11 cellular contexts compared by ENCODE assay signal in the genomic region with DNA sequence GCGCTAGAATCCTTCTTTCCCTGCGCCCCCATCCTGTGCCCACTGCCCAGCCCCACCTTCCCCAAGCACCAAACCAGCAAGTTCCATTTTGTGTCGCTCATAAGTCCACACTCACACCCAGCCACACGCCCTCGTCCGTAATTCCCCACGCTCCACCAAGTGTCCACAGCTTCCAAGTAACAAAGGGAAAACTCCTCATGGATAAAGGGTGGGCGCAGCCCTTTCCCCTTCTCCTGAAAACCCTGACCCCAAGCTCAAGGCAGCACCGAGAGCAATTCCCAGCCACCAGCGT. TPM values are rescaled to one million over a fixed set of nuclear protein-coding genes. Genes with fewer than 3 reads are reported as not detected.
A peak's percentile ranks its signal among the peaks of the same experiment; 100 is the strongest.
DNase-seq lines count a peak whose midpoint lies in the region; ATAC-seq and TF ChIP-seq lines count a peak whose summit lies in the region.
"Had no signal": no experiment of that assay in that cellular context is flagged by ENCODE, and none has a peak within 500 bp of the region (broad histone marks: within the 10 kb centered on the region; RNA-seq: fewer than 3 reads in every experiment).

No MANE protein-coding gene starts in this region.

- H3K9me3 ChIP-seq in cardiac muscle cell (ENCODE audit: low read depth) (no peaks in the 10 kb centered on the region), mucosa of stomach (ENCODE audit: control insufficient read depth, low read length) (no peaks in the 10 kb centered on the region), upper lobe of right lung (no peaks in the 10 kb centered on the region)

- intact Hi-C loops in left ventricle myocardium superior (cut with micrococcal nuclease) (no loop called here), upper lobe of right lung (cut with DNase I) (no loop called here), left colon (cut with DNase I, micrococcal nuclease) (no loop called here)

- H3K4me3 ChIP-seq in cardiac muscle cell (peak overlapping the region; percentile 81), mucosa of stomach (ENCODE audit: low read length) (no peak overlapping the region), upper lobe of right lung (peak overlapping the region; percentile 55)

- H3K27me3 ChIP-seq in cardiac muscle cell: no peaks in the 10 kb centered on the region
- H3K27me3 ChIP-seq in mucosa of stomach (ENCODE audit: control insufficient read depth, insufficient read depth, low read length): peaks cover 86% of the 10 kb centered on the region
- H3K27me3 ChIP-seq in upper lobe of right lung: peaks cover 40% of the 10 kb centered on the region

- H3K36me3 Mint-ChIP-seq in central memory CD8-positive, alpha-beta T cell (ENCODE audit: insufficient read depth): peaks cover 2% of the 10 kb centered on the region

- no peak for DNase-seq in cardiac muscle cell (ENCODE audit: low read depth in 1 of 2, low spot score in 1 of 2)
- DNase-seq in left ventricle myocardium superior: no peak
- no peak for DNase-seq in central memory CD8-positive, alpha-beta T cell (ENCODE audit: low spot score in 2 of 2)
- no peak for DNase-seq in upper lobe of right lung
- DNase-seq in left colon: no peak
- DNase-seq: GF-D8, NCI-H226 had no signal

- peaks cover 15% of the 10 kb centered on the region for H3K4me1 ChIP-seq in cardiac muscle cell (ENCODE audit: low read depth)
- peaks cover 8% of the 10 kb centered on the region for H3K4me1 ChIP-seq in mucosa of stomach (ENCODE audit: control insufficient read depth, insufficient read depth, low read length)
- H3K4me1 ChIP-seq in upper lobe of right lung: peaks cover 44% of the 10 kb centered on the region

- H3K27ac ChIP-seq in cardiac muscle cell (no peak overlapping the region), upper lobe of right lung (peak overlapping the region; percentile 51)

- no peaks in the 10 kb centered on the region for H3K9me3 Mint-ChIP-seq in central memory CD8-positive, alpha-beta T cell
- H3K9me3 Mint-ChIP-seq: activated naive CD4-positive, alpha-beta T cell treated with anti-CD3 and anti-CD28 coated beads, Interleukin-2, amount 50 U/mL, for 72 hours had no signal

- H3K36me3 ChIP-seq in cardiac muscle cell (no peaks in the 10 kb centered on the region), mucosa of stomach (ENCODE audit: control insufficient read depth, insufficient read depth, low read length) (no peaks in the 10 kb centered on the region), upper lobe of right lung (no peaks in the 10 kb centered on the region)

- ATAC-seq in left ventricle myocardium superior: no peak
- no peak for ATAC-seq in central memory CD8-positive, alpha-beta T cell (replicated peaks; ENCODE audit: extremely low read depth, poor library complexity, severe bottlenecking)
- ATAC-seq in upper lobe of right lung: no peak
- no peak for ATAC-seq in GM21423 (IDR thresholded peaks at IDR 0.05; ENCODE audit: unreplicated experiment)
- ATAC-seq in GM18519 (IDR thresholded peaks at IDR 0.05; ENCODE audit: low FRiP score, unreplicated experiment): no peak
- no peak for ATAC-seq in left colon

- peak overlapping the region; percentile 37 for H3K4me3 Mint-ChIP-seq in central memory CD8-positive, alpha-beta T cell

- H3K27me3 Mint-ChIP-seq in central memory CD8-positive, alpha-beta T cell: peaks cover 93% of the 10 kb centered on the region

- TF ChIP-seq CTCF in cardiac muscle cell (IDR thresholded peaks at IDR 0.05; ENCODE audit: low read depth, low read length) (no peak), upper lobe of right lung (IDR thresholded peaks at IDR 0.05) (no peak)

- peak overlapping the region; percentile 48 for H3K9ac ChIP-seq in mucosa of stomach (ENCODE audit: low read length)

- peak overlapping the region; percentile 54 for H3K27ac Mint-ChIP-seq in central memory CD8-positive, alpha-beta T cell (ENCODE audit: low read depth)
- H3K27ac Mint-ChIP-seq: activated naive CD4-positive, alpha-beta T cell treated with anti-CD3 and anti-CD28 coated beads, Interleukin-2, amount 50 U/mL, for 72 hours had no signal

- H3K4me1 Mint-ChIP-seq in central memory CD8-positive, alpha-beta T cell: peaks cover 23% of the 10 kb centered on the region

RNA-seq across cellular contexts. Expression of gene FXYD6, which starts 0.5 kb away (rescaled TPM):
- 324 and 403 TPM in 2 replicates for total RNA-seq in cardiac muscle cell
- 310 and 541 TPM in 2 replicates for polyA plus RNA-seq in cardiac muscle cell
- 35.4 TPM for total RNA-seq in left ventricle myocardium superior
- 59.0 TPM for total RNA-seq in upper lobe of right lung
- total RNA-seq in left colon: 10 to 100 TPM in 1 of 2 donors, 1 to 10 TPM in 1; 4.4 to 37.2 TPM

RNA-seq across cellular contexts. Expression of gene FXYD2, which starts 51.5 kb away (rescaled TPM):
- total RNA-seq in cardiac muscle cell: 0.07 and 2.4 TPM in 2 replicates
- polyA plus RNA-seq in cardiac muscle cell: 2.3 and 4.4 TPM in 2 replicates
- 1.4 TPM for total RNA-seq in left ventricle myocardium superior
- total RNA-seq in upper lobe of right lung: 3.6 TPM
- 1 to 10 TPM in 1 of 2 donors, under 1 TPM in 1; 0.61 to 1.0 TPM for total RNA-seq in left colon

RNA-seq across cellular contexts. Expression of gene TMPRSS13, which starts 53.2 kb away (rescaled TPM):
- total RNA-seq in cardiac muscle cell: 0.04 and 0.66 TPM in 2 replicates
- polyA plus RNA-seq in cardiac muscle cell: 0.40 TPM in 1 of 2 replicates, not detected in the other
- 0.15 TPM for total RNA-seq in left ventricle myocardium superior
- 9.9 TPM for total RNA-seq in upper lobe of right lung
- total RNA-seq in left colon: under 1 TPM; 0.46 to 0.87 TPM
